8 cellular contexts compared by ENCODE assay signal in genomic region chr19:58538257-58539168, GRCh38. TPM values are rescaled to one million over a fixed set of nuclear protein-coding genes. Genes with fewer than 3 reads are reported as not detected.
DNase-seq lines count a peak whose midpoint lies in the region; ATAC-seq, FAIRE-seq and TF ChIP-seq lines count a peak whose summit lies in the region.

No MANE protein-coding gene starts in this region.

- RAD21 ChIA-PET in GM12878 (lab: Charles Lee; ENCODE audit: unreplicated experiment) = interaction anchor here (1.0 kb wide), 1 partner anchor 19 kb away, joined by 3 read pairs; the partner anchor contains the start of gene ZBTB45

- peak overlapping the region; percentile 76 for H2AFZ ChIP-seq in GM12878 (ENCODE audit: control insufficient read depth, low read depth, low read length)

- DNase-seq in CMK (ENCODE audit: low read depth) = peak; percentile 89
- peak; percentile 99 for DNase-seq in NCI-H2227 treated with DMSO at 0.1 percent for 48 hours (lab: John Stamatoyannopoulos, UW)
- DNase-seq in GM12878 (ENCODE audit: low read depth, low spot score) = no peak
- DNase-seq in right lobe of liver = peak in 1 of 3 donors; percentile 68
- DNase-seq in RWPE1 (ENCODE audit: low spot score) = no peak
- no peak for DNase-seq in OCI-M1 (lab: John Stamatoyannopoulos, UW)

- intact Hi-C loops in GM12878 (cut with micrococcal nuclease; ENCODE audit: unreplicated experiment) (no loop called here), right lobe of liver (cut with DNase I) (no loop called here)

- SMC1A ChIA-PET in GM12878 (lab: Charles Lee; ENCODE audit: uncharacterized antibody, unreplicated experiment) = no interaction called here

- BruUV-seq in GM12878 (replicated peaks; lab: Mats Ljungman, UMichigan) = no TSS peak

- CTCF ChIA-PET in GM12878 (lab: Yijun Ruan, JAX) = interaction anchor here (1.0 kb wide), 1 partner anchor 19 kb away, joined by 3 read pairs; the partner anchor contains the start of gene ZBTB45
- CTCF ChIA-PET in RWPE1 (lab: Yijun Ruan, JAX) = no interaction called here

- no peak for FAIRE-seq in GM12878 (lab: Jason Lieb, UNC)

- no peak for TF ChIP-seq RAD21 in GM12878 (IDR thresholded peaks at IDR 0.05; ENCODE audit: insufficient read depth, low read depth, low read length)

- TF ChIP-seq EP300 in GM12878 (IDR thresholded peaks at IDR 0.05; ENCODE audit: borderline replicate concordance in 1 of 2, control insufficient read depth in 1 of 2, low read depth in 2 of 2, low read length in 2 of 2) = no peak

- WGBS in GM12878 (ENCODE audit: insufficient coverage, insufficient replicate concordance, low lambda C conversion rate, missing lambda C conversion rate) = 5% methylated on average over 48 of the region's 55 CpGs
- 6% methylated on average over 11 of the region's 55 CpGs for WGBS in right lobe of liver (ENCODE audit: insufficient coverage, low coverage, low lambda C conversion rate, missing lambda C conversion rate)
- under 1% methylated on average over 55 of the region's 55 CpGs for WGBS in thymus

- H3K9me3 ChIP-seq in GM12878 (replicated peaks; ENCODE audit: control insufficient read depth, insufficient read depth, low read length) (no peaks in the 10 kb centered on the region), right lobe of liver (no peaks in the 10 kb centered on the region), thymus (ENCODE audit: control insufficient read depth) (no peaks in the 10 kb centered on the region)

- no peaks in the 10 kb centered on the region for H3K79me2 ChIP-seq in GM12878 (ENCODE audit: control insufficient read depth, insufficient read depth, low read length)

- no peak for TF ChIP-seq CTCF in GM12878 (IDR thresholded peaks at IDR 0.05 in 2 of 3, conservative IDR thresholded peaks at IDR 0.05 in 1 of 3; ENCODE audit: control insufficient read depth in 2 of 3, extremely low read depth in 1 of 3, insufficient read depth in 1 of 3, low read depth in 3 of 3, low read length in 3 of 3)
- no peak for TF ChIP-seq CTCF in right lobe of liver (IDR thresholded peaks at IDR 0.05)
- TF ChIP-seq CTCF in RWPE1 (conservative IDR thresholded peaks at IDR 0.05; ENCODE audit: low read depth) = no peak

- peak overlapping the region; percentile 57 for H3K4me3 ChIP-seq in GM12878
- H3K4me3 ChIP-seq in right lobe of liver = peak overlapping the region in 2 of 3 donors; percentile 11 to 13
- H3K4me3 ChIP-seq in thymus (ENCODE audit: low read length) = peak overlapping the region; percentile 51

- H4K20me1 ChIP-seq in GM12878 (ENCODE audit: control insufficient read depth, insufficient read depth) = no peaks in the 10 kb centered on the region

- ATAC-seq in GM12878 (peak; percentile 71), right lobe of liver (peak; percentile 73 to 95 (median 82)), GM18868 (IDR thresholded peaks at IDR 0.05; ENCODE audit: unreplicated experiment) (no peak)

- POLR2A ChIA-PET in GM12878 (lab: Charles Lee) = interaction anchor here (0.7 kb wide), 1 partner anchor 26 kb away, joined by 4 read pairs; no protein-coding TSS in a partner anchor
- POLR2A ChIA-PET in RWPE1 (lab: Yijun Ruan, JAX; ENCODE audit: low non-redundant PET) = no interaction called here

- H3K4me2 ChIP-seq in GM12878 (ENCODE audit: control insufficient read depth, insufficient read depth) = peak overlapping the region; percentile 69

- H3K27me3 ChIP-seq in GM12878 (replicated peaks in 1 of 2; ENCODE audit: control insufficient read depth in 2 of 2, insufficient read depth in 2 of 2, low read length in 1 of 2) = peaks cover 0 to 1% of the 10 kb centered on the region in 2 experiments; a peak in 2 of 4 replicates
- H3K27me3 ChIP-seq in right lobe of liver = no peaks in the 10 kb centered on the region
- H3K27me3 ChIP-seq in thymus (ENCODE audit: control insufficient read depth, insufficient read depth) = peaks cover 3% of the 10 kb centered on the region

- no peak overlapping the region for H3K9ac ChIP-seq in GM12878 (ENCODE audit: control insufficient read depth, insufficient read depth, low read length)

- H3K27ac ChIP-seq in GM12878 (ENCODE audit: control insufficient read depth, insufficient read depth) (no peak overlapping the region), right lobe of liver (no peak overlapping the region), thymus (ENCODE audit: low read depth) (peak overlapping the region; percentile 52), RWPE1 (no peak overlapping the region)

- in situ Hi-C loops in GM12878 (cut with MboI) = no loop called here

- H3K36me3 ChIP-seq in GM12878 (ENCODE audit: control insufficient read depth in 2 of 2, insufficient read depth in 2 of 2, low read length in 1 of 2) (no peaks in the 10 kb centered on the region), right lobe of liver (no peaks in the 10 kb centered on the region), thymus (ENCODE audit: control insufficient read depth, insufficient read depth) (no peaks in the 10 kb centered on the region)

- H3K4me1 ChIP-seq in GM12878 (ENCODE audit: control insufficient read depth, insufficient read depth, low read length) (no peaks in the 10 kb centered on the region), right lobe of liver (no peaks in the 10 kb centered on the region), thymus (ENCODE audit: control insufficient read depth, insufficient read depth, low read length) (peaks cover 4% of the 10 kb centered on the region)

- peak; percentile 67 for TF ChIP-seq POLR2A in GM12878 (IDR thresholded peaks at IDR 0.05; ENCODE audit: low read depth, low read length)
- TF ChIP-seq POLR2A in right lobe of liver (IDR thresholded peaks at IDR 0.05) = no peak

RNA-seq across cellular contexts. Expression of gene TRIM28, which starts 5.4 kb away (rescaled TPM):
- 166 and 167 TPM in 2 replicates for total RNA-seq in GM12878 (2013; cell fraction: nucleolus; rRNA removed)
- total RNA-seq in GM12878 (2014; rRNA removed) (569 and 650 TPM in 2 replicates), GM12878 (2014; rRNA removed; fragmentation: Illumina TruSeq; extraction: Trizol) (256 and 311 TPM in 2 replicates), GM12878 (2021) (492 and 503 TPM in 2 replicates), right lobe of liver (100 to 1,000 TPM in 3 of 6 experiments, 10 to 100 TPM in 3; 75.4 to 106 (median 94.7) TPM)
- 313 TPM for polyA plus RNA-seq in GM12878 (2011; ENCODE audit: low read depth)
- polyA plus RNA-seq in GM12878 (2011; rRNA removed) (167 and 420 TPM in 2 replicates), GM12878 (2014; fragmentation: Illumina TruSeq; extraction: Trizol) (147 and 280 TPM in 2 replicates), GM12878 (2014; fragmentation: Nextera tagmentation; extraction: Ambion mirVana) (10 to 100 TPM in 1 of 2 experiments, 1 to 10 TPM in 1; 5.0 to 32.5 TPM), GM12878 (2014; rRNA removed) (363 and 502 TPM in 2 replicates), GM12878 (2016; fragmentation: Nextera tagmentation; extraction: Ambion mirVana) (10 to 100 TPM; 82.9 to 91.1 TPM), thymus (220 TPM)
- polyA plus RNA-seq in GM12878 (2011; cell fraction: cytosol; rRNA removed) = 459 and 854 TPM in 2 replicates
- 1,223 and 1,590 TPM in 2 replicates for polyA plus RNA-seq in GM12878 (2011; cell fraction: nucleus; rRNA removed)
- 410 and 474 TPM in 2 replicates for polyA plus RNA-seq in GM12878 (2012)
- 1,048 and 1,483 TPM in 2 replicates for polyA minus RNA-seq in GM12878 (2011; rRNA and poly(A)+ RNA removed)
- polyA minus RNA-seq in GM12878 (2011; cell fraction: cytosol; rRNA and poly(A)+ RNA removed) = 474 and 545 TPM in 2 replicates
- 282 and 438 TPM in 2 replicates for polyA minus RNA-seq in GM12878 (2011; cell fraction: nucleus; rRNA and poly(A)+ RNA removed)

RNA-seq across cellular contexts. Expression of gene CHMP2A, which starts 16.4 kb away (rescaled TPM):
- 14.9 and 17.2 TPM in 2 replicates for total RNA-seq in GM12878 (2013; cell fraction: nucleolus; rRNA removed)
- total RNA-seq in GM12878 (2014; rRNA removed) = 89.3 and 92.8 TPM in 2 replicates
- 89.3 and 95.0 TPM in 2 replicates for total RNA-seq in GM12878 (2014; rRNA removed; fragmentation: Illumina TruSeq; extraction: Trizol)
- 98.5 and 105 TPM in 2 replicates for total RNA-seq in GM12878 (2021)
- 83.1 TPM for polyA plus RNA-seq in GM12878 (2011; ENCODE audit: low read depth)
- polyA plus RNA-seq in GM12878 (2011; rRNA removed) = 92.3 and 102 TPM in 2 replicates
- 130 and 146 TPM in 2 replicates for polyA plus RNA-seq in GM12878 (2011; cell fraction: cytosol; rRNA removed)
- 107 and 114 TPM in 2 replicates for polyA plus RNA-seq in GM12878 (2011; cell fraction: nucleus; rRNA removed)
- 117 and 138 TPM in 2 replicates for polyA plus RNA-seq in GM12878 (2012)
- 85.9 and 117 TPM in 2 replicates for polyA plus RNA-seq in GM12878 (2014; fragmentation: Illumina TruSeq; extraction: Trizol)
- 100 to 1,000 TPM in 1 of 2 experiments, 10 to 100 TPM in 1; 69.5 to 117 TPM for polyA plus RNA-seq in GM12878 (2014; fragmentation: Nextera tagmentation; extraction: Ambion mirVana)
- 168 and 172 TPM in 2 replicates for polyA plus RNA-seq in GM12878 (2014; rRNA removed)
- polyA plus RNA-seq in GM12878 (2016; fragmentation: Nextera tagmentation; extraction: Ambion mirVana) = 100 to 1,000 TPM; 136 to 147 TPM
- 101 and 130 TPM in 2 replicates for polyA minus RNA-seq in GM12878 (2011; rRNA and poly(A)+ RNA removed)
- 36.1 and 36.4 TPM in 2 replicates for polyA minus RNA-seq in GM12878 (2011; cell fraction: cytosol; rRNA and poly(A)+ RNA removed)
- polyA minus RNA-seq in GM12878 (2011; cell fraction: nucleus; rRNA and poly(A)+ RNA removed) = 20.6 and 31.1 TPM in 2 replicates
- 10 to 100 TPM; 62.1 to 90.9 (median 70.7) TPM for total RNA-seq in right lobe of liver
- 131 TPM for polyA plus RNA-seq in thymus

RNA-seq across cellular contexts. Expression of gene ZBTB45, which starts 18.9 kb away (rescaled TPM):
- total RNA-seq in GM12878 (2013; cell fraction: nucleolus; rRNA removed) = 15.6 and 15.7 TPM in 2 replicates
- total RNA-seq in GM12878 (2014; rRNA removed) (4.5 and 6.1 TPM in 2 replicates), GM12878 (2014; rRNA removed; fragmentation: Illumina TruSeq; extraction: Trizol) (1.2 and 1.7 TPM in 2 replicates), GM12878 (2021) (12.7 and 17.2 TPM in 2 replicates), right lobe of liver (1 to 10 TPM; 3.5 to 4.8 (median 4.3) TPM)
- polyA plus RNA-seq in GM12878 (2011; ENCODE audit: low read depth) = 1.9 TPM
- polyA plus RNA-seq in GM12878 (2011; rRNA removed) (0.72 and 2.4 TPM in 2 replicates), GM12878 (2014; fragmentation: Illumina TruSeq; extraction: Trizol) (0.13 and 1.2 TPM in 2 replicates), GM12878 (2014; fragmentation: Nextera tagmentation; extraction: Ambion mirVana) (under 1 TPM; 0.29 to 0.33 TPM), GM12878 (2014; rRNA removed) (7.7 and 8.0 TPM in 2 replicates), GM12878 (2016; fragmentation: Nextera tagmentation; extraction: Ambion mirVana) (10 to 100 TPM; 13.9 to 14.3 TPM), thymus (7.2 TPM)
- 4.0 and 5.1 TPM in 2 replicates for polyA plus RNA-seq in GM12878 (2011; cell fraction: cytosol; rRNA removed)
- 8.5 and 13.4 TPM in 2 replicates for polyA plus RNA-seq in GM12878 (2011; cell fraction: nucleus; rRNA removed)
- 10.1 TPM in 2 replicates for polyA plus RNA-seq in GM12878 (2012)
- polyA minus RNA-seq in GM12878 (2011; rRNA and poly(A)+ RNA removed) = 1.8 and 5.1 TPM in 2 replicates
- polyA minus RNA-seq in GM12878 (2011; cell fraction: cytosol; rRNA and poly(A)+ RNA removed) = 3.8 and 4.0 TPM in 2 replicates
- polyA minus RNA-seq in GM12878 (2011; cell fraction: nucleus; rRNA and poly(A)+ RNA removed) = 7.6 and 15.4 TPM in 2 replicates

RNA-seq across cellular contexts. Expression of gene UBE2M, which starts 19.9 kb away (rescaled TPM):
- total RNA-seq in GM12878 (2013; cell fraction: nucleolus; rRNA removed) = 10.2 and 13.8 TPM in 2 replicates
- total RNA-seq in GM12878 (2014; rRNA removed) (68.6 and 95.2 TPM in 2 replicates), GM12878 (2014; rRNA removed; fragmentation: Illumina TruSeq; extraction: Trizol) (61.7 and 66.8 TPM in 2 replicates), GM12878 (2021) (100 and 105 TPM in 2 replicates), right lobe of liver (10 to 100 TPM; 16.0 to 23.5 (median 20.7) TPM)
- 73.3 TPM for polyA plus RNA-seq in GM12878 (2011; ENCODE audit: low read depth)
- polyA plus RNA-seq in GM12878 (2011; rRNA removed) (55.6 and 92.7 TPM in 2 replicates), GM12878 (2014; fragmentation: Illumina TruSeq; extraction: Trizol) (105 and 127 TPM in 2 replicates), GM12878 (2014; fragmentation: Nextera tagmentation; extraction: Ambion mirVana) (1 to 10 TPM; 1.4 to 1.7 TPM), GM12878 (2014; rRNA removed) (81.0 and 87.0 TPM in 2 replicates), GM12878 (2016; fragmentation: Nextera tagmentation; extraction: Ambion mirVana) (10 to 100 TPM in 1 of 2 experiments, 1 to 10 TPM in 1; 9.6 to 11.3 TPM), thymus (43.9 TPM)
- 70.2 and 75.4 TPM in 2 replicates for polyA plus RNA-seq in GM12878 (2011; cell fraction: cytosol; rRNA removed)
- 82.4 and 83.2 TPM in 2 replicates for polyA plus RNA-seq in GM12878 (2011; cell fraction: nucleus; rRNA removed)
- 67.6 and 88.6 TPM in 2 replicates for polyA plus RNA-seq in GM12878 (2012)
- polyA minus RNA-seq in GM12878 (2011; rRNA and poly(A)+ RNA removed) = 66.9 and 72.9 TPM in 2 replicates
- polyA minus RNA-seq in GM12878 (2011; cell fraction: cytosol; rRNA and poly(A)+ RNA removed) = 25.3 and 33.7 TPM in 2 replicates
- 17.0 and 18.6 TPM in 2 replicates for polyA minus RNA-seq in GM12878 (2011; cell fraction: nucleus; rRNA and poly(A)+ RNA removed)

RNA-seq across cellular contexts. Expression of gene SLC27A5, which starts 26.7 kb away (rescaled TPM):
- total RNA-seq in GM12878 (2013; cell fraction: nucleolus; rRNA removed) = 20.5 and 26.7 TPM in 2 replicates
- total RNA-seq in GM12878 (2014; rRNA removed) (48.4 and 57.2 TPM in 2 replicates), GM12878 (2014; rRNA removed; fragmentation: Illumina TruSeq; extraction: Trizol) (25.7 and 26.8 TPM in 2 replicates), GM12878 (2021) (31.2 and 31.5 TPM in 2 replicates), right lobe of liver (100 to 1,000 TPM; 107 to 737 (median 366) TPM)
- polyA plus RNA-seq in GM12878 (2011; ENCODE audit: low read depth) = 28.8 TPM
- polyA plus RNA-seq in GM12878 (2011; rRNA removed) (13.7 and 32.0 TPM in 2 replicates), GM12878 (2014; fragmentation: Illumina TruSeq; extraction: Trizol) (5.7 and 21.2 TPM in 2 replicates), GM12878 (2014; fragmentation: Nextera tagmentation; extraction: Ambion mirVana) (100 to 1,000 TPM; 113 to 127 TPM), GM12878 (2014; rRNA removed) (55.7 and 62.9 TPM in 2 replicates), GM12878 (2016; fragmentation: Nextera tagmentation; extraction: Ambion mirVana) (10 to 100 TPM; 25.8 to 28.6 TPM), thymus (20.9 TPM)
- polyA plus RNA-seq in GM12878 (2011; cell fraction: cytosol; rRNA removed) = 64.9 and 72.7 TPM in 2 replicates
- 30.2 and 38.4 TPM in 2 replicates for polyA plus RNA-seq in GM12878 (2011; cell fraction: nucleus; rRNA removed)
- 36.9 and 38.7 TPM in 2 replicates for polyA plus RNA-seq in GM12878 (2012)
- 26.4 and 33.4 TPM in 2 replicates for polyA minus RNA-seq in GM12878 (2011; rRNA and poly(A)+ RNA removed)
- 7.6 and 12.6 TPM in 2 replicates for polyA minus RNA-seq in GM12878 (2011; cell fraction: cytosol; rRNA and poly(A)+ RNA removed)
- polyA minus RNA-seq in GM12878 (2011; cell fraction: nucleus; rRNA and poly(A)+ RNA removed) = 13.8 and 24.1 TPM in 2 replicates

Comparison
In these comparisons a context has a peak if more than half of its experiments do, and no peak if none do; other contexts are left out.
1. DNase-seq: peak in CMK (single experiment) and NCI-H2227 treated with DMSO at 0.1 percent for 48 hours (single experiment); none in GM12878 (single experiment), RWPE1 (single experiment) and OCI-M1 (single experiment).
2. Peak in every context shown above with its lines, with median percentiles within 50 percentile points of each other: H3K4me3 ChIP-seq.